1 cellular context compared by ENCODE assay signal in genomic region chr19:44890366-44891015, GRCh38.
A peak's percentile ranks its signal among the peaks of the same experiment; 100 is the strongest.
TF ChIP-seq lines count a peak whose summit lies in the region.

No MANE protein-coding gene starts in this region.

TF ChIP-seq in HepG2, 621 proteins besides CTCF, POLR2A, EP300 and RAD21 (continued from another document and continues in another):
- 0 out of 2 replicates have a peak, but pooled peaks have one; percentile 36 for TF ChIP-seq ZNF414 (CRISPR knock-in tag; IDR thresholded peaks at IDR 0.05)
- TF ChIP-seq ZBTB21 (CRISPR knock-in tag; IDR thresholded peaks at IDR 0.05), result no peak
- no peak for TF ChIP-seq ZNF33A (CRISPR knock-in tag; IDR thresholded peaks at IDR 0.05; ENCODE audit: borderline replicate concordance)
- TF ChIP-seq ZNF737 (CRISPR knock-in tag; IDR thresholded peaks at IDR 0.05; ENCODE audit: borderline replicate concordance), result no peak
- no peak for TF ChIP-seq RNF2 (conservative IDR thresholded peaks at IDR 0.05; ENCODE audit: low read depth)
- no peak for TF ChIP-seq SYNCRIP (IDR thresholded peaks at IDR 0.05; ENCODE audit: insufficient read depth, low read depth, low read length)
- no peak; the same call in 1 of the 2 replicates for TF ChIP-seq RFX1 (IDR thresholded peaks at IDR 0.05)
- no peak for TF ChIP-seq SP140L (CRISPR knock-in tag; IDR thresholded peaks at IDR 0.05; ENCODE audit: borderline replicate concordance)
- TF ChIP-seq SAP130 (CRISPR knock-in tag; IDR thresholded peaks at IDR 0.05; ENCODE audit: low read depth), result peak; percentile 99
- no peak for TF ChIP-seq ZNF430 (CRISPR knock-in tag; IDR thresholded peaks at IDR 0.05)
- TF ChIP-seq E2F5 (CRISPR knock-in tag; conservative IDR thresholded peaks at IDR 0.05), result no peak; the same call in 1 of the 2 replicates
- no peak for TF ChIP-seq ZBTB37 (CRISPR knock-in tag; IDR thresholded peaks at IDR 0.05)
- TF ChIP-seq ZNF629 (CRISPR knock-in tag; conservative IDR thresholded peaks at IDR 0.05), result no peak; the same call in 1 of the 2 replicates
- TF ChIP-seq THAP9 (CRISPR knock-in tag; IDR thresholded peaks at IDR 0.05; ENCODE audit: borderline replicate concordance), result peak; percentile 100
- no peak for TF ChIP-seq ARHGAP35 (CRISPR knock-in tag; IDR thresholded peaks at IDR 0.05; ENCODE audit: borderline replicate concordance)
- TF ChIP-seq STAG1 (CRISPR knock-in tag; IDR thresholded peaks at IDR 0.05), result no peak
- no peak for TF ChIP-seq ARNT2 (CRISPR knock-in tag; IDR thresholded peaks at IDR 0.05; ENCODE audit: low read depth)
- peak; percentile 52; the same call in 1 of the 2 replicates for TF ChIP-seq GABPA (IDR thresholded peaks at IDR 0.05; ENCODE audit: low read depth, low read length)
- TF ChIP-seq GABPA (CRISPR knock-in tag; IDR thresholded peaks at IDR 0.05; ENCODE audit: low read depth), result peak; percentile 93
- peak; percentile 90 for TF ChIP-seq PHF20 (CRISPR knock-in tag; IDR thresholded peaks at IDR 0.05)
- no peak for TF ChIP-seq CBX2 (IDR thresholded peaks at IDR 0.05; ENCODE audit: low read depth, low read length)
- TF ChIP-seq CBX2 (CRISPR knock-in tag; IDR thresholded peaks at IDR 0.05; ENCODE audit: low read depth), result no peak
- no peak for TF ChIP-seq ZNF230 (CRISPR knock-in tag; IDR thresholded peaks at IDR 0.05)
- no peak for TF ChIP-seq ZNF547 (CRISPR knock-in tag; IDR thresholded peaks at IDR 0.05)
- TF ChIP-seq ZNF7 (CRISPR knock-in tag; IDR thresholded peaks at IDR 0.05), result no peak
- TF ChIP-seq LCORL (IDR thresholded peaks at IDR 0.05), result no peak
- TF ChIP-seq LCORL (CRISPR knock-in tag; IDR thresholded peaks at IDR 0.05), result no peak
- TF ChIP-seq ZNF598 (CRISPR knock-in tag; IDR thresholded peaks at IDR 0.05; ENCODE audit: borderline replicate concordance), result no peak
- TF ChIP-seq SRY (CRISPR knock-in tag; IDR thresholded peaks at IDR 0.05), result no peak
- peak; percentile 29; the same call in 1 of the 2 replicates for TF ChIP-seq MIER2 (CRISPR knock-in tag; IDR thresholded peaks at IDR 0.05)
- TF ChIP-seq ZNF512B (CRISPR knock-in tag; IDR thresholded peaks at IDR 0.05; ENCODE audit: borderline replicate concordance), result no peak
- no peak for TF ChIP-seq ZNF407 (CRISPR knock-in tag; IDR thresholded peaks at IDR 0.05; ENCODE audit: not compliant biosample characterization)
- peak; percentile 3; the same call in 1 of the 2 replicates for TF ChIP-seq RBFOX2 (IDR thresholded peaks at IDR 0.05; ENCODE audit: low read depth, low read length)
- peak; percentile 93 for TF ChIP-seq CREM (IDR thresholded peaks at IDR 0.05)
- no peak for TF ChIP-seq CREM (CRISPR knock-in tag; IDR thresholded peaks at IDR 0.05)
- TF ChIP-seq ETV6 (CRISPR knock-in tag; conservative IDR thresholded peaks at IDR 0.05), result 0 out of 2 replicates have a peak, but pooled peaks have one; percentile 18
- TF ChIP-seq ZNF552 (CRISPR knock-in tag; IDR thresholded peaks at IDR 0.05; ENCODE audit: borderline replicate concordance), result no peak
- TF ChIP-seq HES4 (CRISPR knock-in tag; IDR thresholded peaks at IDR 0.05; ENCODE audit: borderline replicate concordance), result no peak
- TF ChIP-seq SMAD9 (CRISPR knock-in tag; IDR thresholded peaks at IDR 0.05), result no peak
- no peak for TF ChIP-seq NFE2L2 (IDR thresholded peaks at IDR 0.05; ENCODE audit: low read length)
- TF ChIP-seq ZIK1 (CRISPR knock-in tag; IDR thresholded peaks at IDR 0.05; ENCODE audit: borderline replicate concordance, low read depth), result 0 out of 2 replicates have a peak, but pooled peaks have one; percentile 53
- TF ChIP-seq GATAD1 (CRISPR knock-in tag; IDR thresholded peaks at IDR 0.05), result peak; percentile 92
- no peak for TF ChIP-seq ONECUT2 (CRISPR knock-in tag; IDR thresholded peaks at IDR 0.05)
- no peak for TF ChIP-seq ELK4 (CRISPR knock-in tag; IDR thresholded peaks at IDR 0.05; ENCODE audit: borderline replicate concordance)
- no peak for TF ChIP-seq ZBTB42 (CRISPR knock-in tag; IDR thresholded peaks at IDR 0.05)
- no peak for TF ChIP-seq KDM4B (CRISPR knock-in tag; IDR thresholded peaks at IDR 0.05)
- no peak for TF ChIP-seq BCL6 (CRISPR knock-in tag; IDR thresholded peaks at IDR 0.05)
- peak; percentile 33; the same call in 1 of the 2 replicates for TF ChIP-seq DRAP1 (CRISPR knock-in tag; IDR thresholded peaks at IDR 0.05)
- TF ChIP-seq EED (CRISPR knock-in tag; IDR thresholded peaks at IDR 0.05), result no peak
- TF ChIP-seq ZZZ3 (CRISPR knock-in tag; IDR thresholded peaks at IDR 0.05; ENCODE audit: borderline replicate concordance), result no peak; the same call in 1 of the 2 replicates
- TF ChIP-seq KDM5A (IDR thresholded peaks at IDR 0.05; ENCODE audit: borderline replicate concordance, low read length), result no peak; the same call in 1 of the 2 replicates
- no peak for TF ChIP-seq ZNF260 (CRISPR knock-in tag; IDR thresholded peaks at IDR 0.05; ENCODE audit: borderline replicate concordance, low read depth)
- TF ChIP-seq NRL (CRISPR knock-in tag; IDR thresholded peaks at IDR 0.05; ENCODE audit: borderline replicate concordance), result no peak
